In genomic region chr21:32727728-32728454, GRCh38 we compare ENCODE assay signal across 1 cellular context.
TF ChIP-seq lines count a peak whose summit lies in the region.

SYNJ1 (minus strand) TSS chr21:32728013; CDS start chr21:32726895, 1,118 bp downstream.

TF ChIP-seq in K562, 482 proteins besides CTCF, POLR2A, EP300 and RAD21 (continued from another document and continues in another):
- TF ChIP-seq PRDM10 (IDR thresholded peaks at IDR 0.05; ENCODE audit: partially characterized antibody) = no peak
- TF ChIP-seq HNRNPH1 (optimal IDR thresholded peaks at IDR 0.05; ENCODE audit: low read depth, low read length) = no peak
- no peak for TF ChIP-seq ZNF668 (CRISPR knock-in tag; IDR thresholded peaks at IDR 0.05)
- no peak for TF ChIP-seq ETS2 (tag; IDR thresholded peaks at IDR 0.05; ENCODE audit: borderline replicate concordance, poor library complexity, severe bottlenecking)
- no peak for TF ChIP-seq RNF219 (CRISPR knock-in tag; IDR thresholded peaks at IDR 0.05)
- no peak for TF ChIP-seq ZNF780A (CRISPR knock-in tag; IDR thresholded peaks at IDR 0.05)
- TF ChIP-seq XRCC3 (IDR thresholded peaks at IDR 0.05) = no peak
- peak; percentile 52 for TF ChIP-seq JUND (IDR thresholded peaks at IDR 0.05; ENCODE audit: borderline replicate concordance, low read depth, low read length)
- 0 out of 3 replicates have a peak, but pooled peaks have one; percentile 1 for TF ChIP-seq JUND (tag; IDR thresholded peaks at IDR 0.05; ENCODE audit: borderline replicate concordance, low read depth, low read length)
- no peak for TF ChIP-seq DNMT1 (IDR thresholded peaks at IDR 0.05)
- peak; percentile 87 for TF ChIP-seq POLR2B (IDR thresholded peaks at IDR 0.05; ENCODE audit: low read depth, partially characterized antibody)
- peak; percentile 67; the same call in 1 of the 2 replicates for TF ChIP-seq NR3C1 (CRISPR knock-in tag; IDR thresholded peaks at IDR 0.05)
- TF ChIP-seq SFPQ (IDR thresholded peaks at IDR 0.05; ENCODE audit: low read depth, low read length) = no peak
- TF ChIP-seq SMARCA5 (IDR thresholded peaks at IDR 0.05) = peak; percentile 59
- no peak for TF ChIP-seq ESRRB (CRISPR knock-in tag; IDR thresholded peaks at IDR 0.05; ENCODE audit: borderline replicate concordance)
- TF ChIP-seq ZNF639 (CRISPR knock-in tag; conservative IDR thresholded peaks at IDR 0.05 in 1 of 2, IDR thresholded peaks at IDR 0.05 in 1 of 2) = peak in 1 of 2 experiments; percentile 75; a peak in 1 of 4 replicates
- TF ChIP-seq POLR2G (IDR thresholded peaks at IDR 0.05; ENCODE audit: low read depth, low read length) = peak; percentile 96
- no peak for TF ChIP-seq ZNF445 (CRISPR knock-in tag; IDR thresholded peaks at IDR 0.05; ENCODE audit: low read depth)
- no peak for TF ChIP-seq SIRT6 (IDR thresholded peaks at IDR 0.05; ENCODE audit: low read depth, low read length)
- no peak for TF ChIP-seq GTF2F1 (IDR thresholded peaks at IDR 0.05; ENCODE audit: low read depth, low read length)
- no peak for TF ChIP-seq POLR2H (tag; IDR thresholded peaks at IDR 0.05; ENCODE audit: low read depth)
- TF ChIP-seq ZBTB12 (CRISPR knock-in tag; IDR thresholded peaks at IDR 0.05) = peak; percentile 79
- no peak for TF ChIP-seq ZFP30 (CRISPR knock-in tag; IDR thresholded peaks at IDR 0.05; ENCODE audit: borderline replicate concordance)
- TF ChIP-seq MAFG (tag; conservative IDR thresholded peaks at IDR 0.05) = no peak
- TF ChIP-seq ZNF280B (CRISPR knock-in tag; IDR thresholded peaks at IDR 0.05) = no peak
- no peak for TF ChIP-seq TRIM24 (IDR thresholded peaks at IDR 0.05)
- TF ChIP-seq E2F4 (CRISPR knock-in tag; IDR thresholded peaks at IDR 0.05; ENCODE audit: low read depth) = no peak; the same call in 1 of the 2 replicates
- no peak for TF ChIP-seq CHD7 (IDR thresholded peaks at IDR 0.05; ENCODE audit: low read depth, low read length)
